31 cellular contexts compared by ENCODE assay signal in genomic region chr19:13541554-13541953, GRCh38. TPM values are rescaled to one million over a fixed set of nuclear protein-coding genes. Genes with fewer than 3 reads are reported as not detected.
DNase-seq lines count a peak whose midpoint lies in the region; ATAC-seq, FAIRE-seq and TF ChIP-seq lines count a peak whose summit lies in the region.
"Had no signal": no experiment of that assay in that cellular context is flagged by ENCODE, and none has a peak within 500 bp of the region (broad histone marks: within the 10 kb centered on the region; RNA-seq: fewer than 3 reads in every experiment).

No MANE protein-coding gene starts in this region.

- ATAC-seq in K562 = no peak
- no peak for ATAC-seq in GM21526 (IDR thresholded peaks at IDR 0.05; ENCODE audit: low FRiP score, unreplicated experiment)
- ATAC-seq: A549; CD8-positive, alpha-beta T cell had no signal

- CTCF ChIA-PET in HEK293 (lab: Yijun Ruan, JAX) = no interaction called here
- CTCF ChIA-PET in K562 (lab: Yijun Ruan, JAX; ENCODE audit: low intra/inter-chr PET ratio) = no interaction called here

- no peak overlapping the region for H3K9ac ChIP-seq in K562 (ENCODE audit: insufficient read depth in 1 of 2, low read depth in 2 of 2, low read length in 2 of 2)
- H3K9ac ChIP-seq: BLaER1; BLaER1 treated with 17β-estradiol and CSF1 and Interleukin-3, amounts not matched to agents 10 nM and 100 nM had no signal

- TF ChIP-seq POLR2A in K562 (conservative IDR thresholded peaks at IDR 0.05) = no peak

- H3K79me2 ChIP-seq in K562 (ENCODE audit: control insufficient read depth, insufficient read depth, low read length) = no peaks in the 10 kb centered on the region

- H3K36me3 ChIP-seq in HEK293 (ENCODE audit: control insufficient read depth in 2 of 2, insufficient read depth in 1 of 2, low read length in 2 of 2) (no peaks in the 10 kb centered on the region), K562 (ENCODE audit: control insufficient read depth, insufficient read depth, low read length) (no peaks in the 10 kb centered on the region)
- H3K36me3 ChIP-seq: BE2C; BLaER1; BLaER1 treated with 17β-estradiol and CSF1 and Interleukin-3, amounts not matched to agents 10 nM and 100 nM had no signal

- POLR2A ChIA-PET in HEK293 (lab: Yijun Ruan, JAX) = no interaction called here
- POLR2A ChIA-PET in K562 (lab: Yijun Ruan, JAX) = no interaction called here

- WGBS in K562 (ENCODE audit: insufficient coverage, low coverage, missing lambda C conversion rate) = 0% methylated on average over 1 of the region's 1 CpG

- H3K4me1 ChIP-seq in HEK293 (ENCODE audit: control insufficient read depth, insufficient read depth, low read length) = no peaks in the 10 kb centered on the region
- peaks cover 5 to 8% of the 10 kb centered on the region in 2 experiments; a peak in 4 of 5 replicates for H3K4me1 ChIP-seq in K562 (replicated peaks in 1 of 2; ENCODE audit: control insufficient read depth in 2 of 2, insufficient read depth in 2 of 2, low read length in 2 of 2)
- H3K4me1 ChIP-seq: A549, BE2C, BLaER1, Caco-2 had no signal

- H3K4me2 ChIP-seq in K562 (ENCODE audit: insufficient read depth, low read length) = no peak overlapping the region
- H3K4me2 ChIP-seq: A549; BLaER1; BLaER1 treated with 17β-estradiol and CSF1 and Interleukin-3, amounts not matched to agents 10 nM and 100 nM had no signal

- in situ Hi-C loops in K562 (cut with MboI) = no loop called here

- no peak overlapping the region for H2AFZ ChIP-seq in K562 (ENCODE audit: low read depth, low read length)

- no TSS peak for BruUV-seq in K562 (replicated peaks; lab: Mats Ljungman, UMichigan)

- TF ChIP-seq CTCF in HEK293 (tag by site-specific recombination; IDR thresholded peaks at IDR 0.05) (no peak), K562 (IDR thresholded peaks at IDR 0.05 in 2 of 3, conservative IDR thresholded peaks at IDR 0.05 in 1 of 3; ENCODE audit: insufficient read depth in 2 of 3, low read depth in 1 of 3, low read length in 3 of 3) (no peak)

- no peak for FAIRE-seq in K562 (lab: Jason Lieb, UNC)
- FAIRE-seq: A204.1, A549, D721Med had no signal

- H3K9me3 ChIP-seq in HEK293 (ENCODE audit: control insufficient read depth, insufficient read depth, low read depth, low read length) (no peaks in the 10 kb centered on the region), K562 (replicated peaks; ENCODE audit: control insufficient read depth, insufficient read depth, low read depth, low read length) (peaks cover 2% of the 10 kb centered on the region; the same call in 1 of the 2 replicates)
- H3K9me3 ChIP-seq: A549, BE2C, BLaER1, Caco-2 had no signal

- DNase-seq in K562 (ENCODE audit: extremely low read depth in 1 of 4, low spot score in 3 of 4) = no peak
- DNase-seq in NCI-H2227 treated with DMSO at 0.1 percent for 48 hours (lab: John Stamatoyannopoulos, UW) = no peak
- DNase-seq: 8988T; ACHN; AML-193; BE2C; C1 segment of cervical spinal cord; Caco-2; Calu3; CD4-positive, alpha-beta memory T cell; CD4-positive, alpha-beta T cell; CD4-positive, CD25-positive, alpha-beta regulatory T cell; CD8-positive, alpha-beta memory T cell; CD8-positive, alpha-beta T cell; COR-L47; DMS 273 treated with DMSO at 0.1 percent for 48 hours; DMS153; DMS53; DMS79; DMS79 treated with DMSO at 0.1 percent for 48 hours; DND-41; EL had no signal

- no peak for TF ChIP-seq EP300 in K562 (IDR thresholded peaks at IDR 0.05; ENCODE audit: low read length)

- no peak for TF ChIP-seq RAD21 in K562 (CRISPR knock-in tag; conservative IDR thresholded peaks at IDR 0.05 in 1 of 2, IDR thresholded peaks at IDR 0.05 in 1 of 2)

- H3K27ac ChIP-seq in HEK293 (ENCODE audit: extremely low read depth, low read depth, low read length) (no peak overlapping the region), K562 (ENCODE audit: extremely low read depth, low read depth, low read length) (no peak overlapping the region)
- H3K27ac ChIP-seq: 22Rv1; A549; BLaER1; BLaER1 treated with 17β-estradiol and CSF1 and Interleukin-3, amounts not matched to agents 10 nM and 100 nM; C4-2B had no signal

- H3K9me1 ChIP-seq in K562 (ENCODE audit: control insufficient read depth, insufficient read depth, low read length) = no peaks in the 10 kb centered on the region

- intact Hi-C loops in K562 (cut with micrococcal nuclease) = no loop called here

- H3K4me3 ChIP-seq in HEK293 (ENCODE audit: low read depth, low read length) (no peak overlapping the region), K562 (no peak overlapping the region)
- H3K4me3 ChIP-seq: A549; BLaER1; BLaER1 treated with 17β-estradiol and CSF1 and Interleukin-3, amounts not matched to agents 10 nM and 100 nM had no signal

- no peaks in the 10 kb centered on the region for H4K20me1 ChIP-seq in K562 (replicated peaks; ENCODE audit: control insufficient read depth, insufficient read depth, low read length)
- H4K20me1 ChIP-seq: BLaER1; BLaER1 treated with 17β-estradiol and CSF1 and Interleukin-3, amounts not matched to agents 10 nM and 100 nM had no signal

- no peaks in the 10 kb centered on the region for H3K27me3 ChIP-seq in K562 (ENCODE audit: control insufficient read depth in 2 of 2, insufficient read depth in 2 of 2, low read length in 2 of 2)
- H3K27me3 ChIP-seq: BE2C; BLaER1; BLaER1 treated with 17β-estradiol and CSF1 and Interleukin-3, amounts not matched to agents 10 nM and 100 nM had no signal

TF ChIP-seq in HEK293, 187 proteins besides CTCF, POLR2A, EP300 and RAD21:
- TF ChIP-seq ZNF791 (tag by site-specific recombination; IDR thresholded peaks at IDR 0.05) (peak; percentile 32; the same call in 1 of the 2 replicates), ZNF530 (tag by site-specific recombination; IDR thresholded peaks at IDR 0.05; ENCODE audit: low read depth) (no peak), ZNF366 (tag by site-specific recombination; conservative IDR thresholded peaks at IDR 0.05) (peak; percentile 87), PRDM1 (tag by site-specific recombination; IDR thresholded peaks at IDR 0.05) (peak; percentile 86), ZNF473 (tag by site-specific recombination; IDR thresholded peaks at IDR 0.05) (0 out of 2 replicates have a peak, but pooled peaks have one; percentile 29), ZNF585B (tag by site-specific recombination; IDR thresholded peaks at IDR 0.05) (no peak)

TF ChIP-seq in K562, 482 proteins besides CTCF, POLR2A, EP300 and RAD21:
- peak; percentile 92 for TF ChIP-seq ZNF512 (tag; IDR thresholded peaks at IDR 0.05)
- 0 out of 2 replicates have a peak, but pooled peaks have one; percentile 8 for TF ChIP-seq EHMT2 (IDR thresholded peaks at IDR 0.05)
- TF ChIP-seq MXI1 (IDR thresholded peaks at IDR 0.05; ENCODE audit: low read depth, low read length) = no peak
- TF ChIP-seq, protein P1, sequence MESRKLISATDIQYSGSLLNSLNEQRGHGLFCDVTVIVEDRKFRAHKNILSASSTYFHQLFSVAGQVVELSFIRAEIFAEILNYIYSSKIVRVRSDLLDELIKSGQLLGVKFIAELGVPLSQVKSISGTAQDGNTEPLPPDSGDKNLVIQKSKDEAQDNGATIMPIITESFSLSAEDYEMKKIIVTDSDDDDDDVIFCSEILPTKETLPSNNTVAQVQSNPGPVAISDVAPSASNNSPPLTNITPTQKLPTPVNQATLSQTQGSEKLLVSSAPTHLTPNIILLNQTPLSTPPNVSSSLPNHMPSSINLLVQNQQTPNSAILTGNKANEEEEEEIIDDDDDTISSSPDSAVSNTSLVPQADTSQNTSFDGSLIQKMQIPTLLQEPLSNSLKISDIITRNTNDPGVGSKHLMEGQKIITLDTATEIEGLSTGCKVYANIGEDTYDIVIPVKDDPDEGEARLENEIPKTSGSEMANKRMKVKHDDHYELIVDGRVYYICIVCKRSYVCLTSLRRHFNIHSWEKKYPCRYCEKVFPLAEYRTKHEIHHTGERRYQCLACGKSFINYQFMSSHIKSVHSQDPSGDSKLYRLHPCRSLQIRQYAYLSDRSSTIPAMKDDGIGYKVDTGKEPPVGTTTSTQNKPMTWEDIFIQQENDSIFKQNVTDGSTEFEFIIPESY (CRISPR knock-in tag; IDR thresholded peaks at IDR 0.05) = no peak
TF ChIP-seq in K562: peak in this region for 2.

RNA-seq across cellular contexts. Expression of gene CACNA1A, which starts 35.3 kb away (rescaled TPM):
- total RNA-seq in K562 (2011; cell fraction: chromatin; rRNA removed; ENCODE audit: low replicate concordance) = 0.74 and 0.95 TPM in 2 replicates
- total RNA-seq in K562 (2011; cell fraction: nucleolus; rRNA removed) = 0.13 and 0.17 TPM in 2 replicates
- 0.51 and 1.5 TPM in 2 replicates for total RNA-seq in K562 (2011; cell fraction: nucleoplasm; rRNA removed)
- total RNA-seq in K562 (2014; rRNA removed) (0.04 and 0.09 TPM in 2 replicates), K562 (2014; rRNA removed; fragmentation: Illumina TruSeq; extraction: Trizol) (0.15 TPM in 1 of 2 replicates, not detected in the other), K562 (2015; rRNA removed; fragmentation: Illumina TruSeq; extraction: Trizol) (0.18 TPM in 1 of 2 replicates, not detected in the other), K562 (2021) (0.04 TPM in 1 of 2 replicates, not detected in the other)
- polyA plus RNA-seq in K562 (2011; rRNA removed) (0.08 and 0.11 TPM in 2 replicates), K562 (2014; fragmentation: Illumina TruSeq; extraction: Trizol) (0.04 and 0.08 TPM in 2 replicates), K562 (2014; fragmentation: Nextera tagmentation; extraction: Ambion mirVana) (under 1 TPM; 0.08 to 0.20 TPM), K562 (2014; rRNA removed) (0.01 and 0.03 TPM in 2 replicates)
- polyA plus RNA-seq in K562 (2011; cell fraction: cytosol; rRNA removed) = 0.03 and 0.07 TPM in 2 replicates
- polyA plus RNA-seq in K562 (2011; cell fraction: nucleus; rRNA removed) = 0.08 and 0.40 TPM in 2 replicates
- 0.28 and 0.31 TPM in 2 replicates for polyA plus RNA-seq in K562 (2012)
- not detected in 2 replicates for polyA minus RNA-seq in K562 (2011; rRNA and poly(A)+ RNA removed)
- polyA minus RNA-seq in K562 (2011; cell fraction: cytosol; rRNA and poly(A)+ RNA removed) = not detected in 2 replicates
- 0.13 and 0.22 TPM in 2 replicates for polyA minus RNA-seq in K562 (2011; cell fraction: nucleus; rRNA and poly(A)+ RNA removed)
- total RNA-seq: Caco-2 had no signal
- polyA plus RNA-seq: CD8-positive, alpha-beta memory T cell had no signal
